22 cellular contexts compared by ENCODE assay signal in the genomic region with DNA sequence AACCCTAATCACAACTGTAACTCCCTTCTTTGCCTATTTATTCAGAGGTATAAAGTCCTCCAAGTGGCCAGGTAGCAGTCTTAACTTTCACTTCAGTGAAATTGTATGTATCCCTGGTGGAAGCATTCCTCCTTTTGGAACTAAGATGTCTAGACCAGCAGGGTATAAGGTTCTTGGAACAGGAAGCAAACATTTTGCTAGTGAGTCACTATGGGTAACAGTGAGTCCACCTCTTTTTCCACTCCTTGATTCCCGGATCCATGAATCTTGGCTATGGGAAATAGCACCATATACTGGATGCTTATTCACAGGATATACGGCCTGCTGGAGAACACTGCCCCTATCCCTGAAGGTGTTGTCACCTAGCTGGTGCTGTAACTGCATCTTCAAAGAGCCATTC.
A peak's percentile ranks its signal among the peaks of the same experiment; 100 is the strongest.
DNase-seq lines count a peak whose midpoint lies in the region; ATAC-seq and FAIRE-seq lines count a peak whose summit lies in the region.
"Had no signal": no experiment of that assay in that cellular context is flagged by ENCODE, and none has a peak within 500 bp of the region (broad histone marks: within the 10 kb centered on the region; RNA-seq: fewer than 3 reads in every experiment).

No MANE protein-coding gene starts in this region.

- FAIRE-seq in HTR-8/SVneo (lab: Jason Lieb, UNC): no peak
- FAIRE-seq: endothelial cell of umbilical vein, GM12892, islet of Langerhans had no signal

- ATAC-seq in HG03280 (IDR thresholded peaks at IDR 0.05; ENCODE audit: unreplicated experiment): no peak
- ATAC-seq: T-helper 17 cell had no signal

- DNase-seq in DMS53 (lab: John Stamatoyannopoulos, UW): peak; percentile 60
- peak; percentile 11 for DNase-seq in HS-5 (ENCODE audit: low read depth)
- DNase-seq in astrocyte of the hippocampus (ENCODE audit: low read depth, low spot score): peak; percentile 30
- DNase-seq in renal cortical epithelial cell (ENCODE audit: low read depth): peak; percentile 36
- DNase-seq in occipital lobe (lab: John Stamatoyannopoulos, UW): no peak
- DNase-seq in HTR-8/SVneo (ENCODE audit: insufficient read length, low spot score): no peak
- no peak for DNase-seq in GF-D8 (lab: John Stamatoyannopoulos, UW)
- DNase-seq: activated CD4-positive, alpha-beta T cell treated with anti-CD3 and anti-CD28 coated beads for 4 hours; activated gamma-delta T cell treated with Interleukin-2 at 50 U/mL for 16 hours; activated T-cell treated with anti-CD3 and anti-CD28 coated beads, Interleukin-2, amount 50 U/mL, for 24 hours; DND-41; GOT3; naive B cell; NCI-H1436 treated with DMSO at 0.1 percent for 48 hours; NCI-H446; RPMI8226; T-helper 17 cell; tibial artery had no signal

Comparison
In these comparisons a context has a peak if more than half of its experiments do, and no peak if none do; other contexts are left out.
1. DNase-seq: peak in DMS53 (single experiment), HS-5 (single experiment), astrocyte of the hippocampus (single experiment) and renal cortical epithelial cell (single experiment); none in occipital lobe (single experiment), HTR-8/SVneo (single experiment) and GF-D8 (single experiment).